ENCODE assay signal across 25 cellular contexts in genomic region chr17:42502091-42502490, GRCh38.
"Had no signal": no experiment of that assay in that cellular context is flagged by ENCODE, and none has a peak within 500 bp of the region (broad histone marks: within the 10 kb centered on the region; RNA-seq: fewer than 3 reads in every experiment).

No MANE protein-coding gene starts in this region.

- H3K9me3 ChIP-seq: left lung, lower lobe of right lung, neutrophil, ovary, prostate gland, spleen, transverse colon, upper lobe of left lung, vagina had no signal

- H3K4me1 ChIP-seq: left lung, lower lobe of right lung, prostate gland, spleen, transverse colon, upper lobe of left lung, vagina had no signal

- H3K27ac ChIP-seq: left lung, lower lobe of right lung, neutrophil, ovary, prostate gland, skin epidermis, spleen, transverse colon, upper lobe of left lung, vagina had no signal

- H3K27me3 ChIP-seq: left lung, neutrophil, ovary, spleen, transverse colon, upper lobe of left lung, vagina had no signal

- ATAC-seq: left colon; left lung; lower lobe of right lung; naive thymus-derived CD8-positive, alpha-beta T cell; right cardiac atrium; sciatic nerve; stimulated activated effector memory CD8-positive, alpha-beta T cell treated with anti-CD3 and anti-CD28 coated beads, Interleukin-12 subunit alpha, Interleukin-12 subunit beta, amount 100 ng/mL, for 72 hours; stimulated activated naive CD8-positive, alpha-beta T cell treated with anti-CD3 and anti-CD28 coated beads, Interleukin-15, amount 100 ng/mL, for 72 hours had no signal

- H3K36me3 ChIP-seq: ovary had no signal

- DNase-seq: hypothalamus; immature natural killer cell; kidney; left colon; left lung; lower lobe of right lung; mammary epithelial cell; mesenchymal stem cell; naive thymus-derived CD8-positive, alpha-beta T cell; ovary; retina; right cardiac atrium; spleen; stimulated activated CD4-positive, alpha-beta T cell treated with anti-CD3 and anti-CD28 coated beads, Interleukin-4, amount 100 ng/mL, for 24 hours; stimulated activated naive CD4-positive, alpha-beta T cell treated with Interleukin-2 at 50 U/mL for 16 hours; stimulated activated naive CD8-positive, alpha-beta T cell treated with anti-CD3 and anti-CD28 coated beads, Interleukin-15, amount 100 ng/mL, for 72 hours; substantia nigra; transverse colon; upper lobe of left lung had no signal

- H3K4me3 ChIP-seq: left lung, lower lobe of right lung, ovary, prostate gland, skin epidermis, spleen, transverse colon, upper lobe of left lung, vagina had no signal
